ENCODE assay signal across 8 cellular contexts in genomic region chr2:174024524-174025270, GRCh38. TPM values are rescaled to one million over a fixed set of nuclear protein-coding genes. Genes with fewer than 3 reads are reported as not detected.
A peak's percentile ranks its signal among the peaks of the same experiment; 100 is the strongest.
DNase-seq lines count a peak whose midpoint lies in the region; ATAC-seq, FAIRE-seq and TF ChIP-seq lines count a peak whose summit lies in the region.

No MANE protein-coding gene starts in this region.

- TF ChIP-seq EP300 in K562 (IDR thresholded peaks at IDR 0.05; ENCODE audit: low read length), result no peak

- H3K9me3 ChIP-seq in K562 (replicated peaks; ENCODE audit: control insufficient read depth, insufficient read depth, low read depth, low read length), result no peaks in the 10 kb centered on the region

- BruUV-seq in K562 (replicated peaks; lab: Mats Ljungman, UMichigan), result no TSS peak

- WGBS in K562 (ENCODE audit: insufficient coverage, low coverage, missing lambda C conversion rate), result 22% methylated on average over 14 of the region's 14 CpGs

- peak overlapping the region; percentile 33 for H2AFZ ChIP-seq in K562 (ENCODE audit: low read depth, low read length)

- H4K20me1 ChIP-seq in K562 (replicated peaks; ENCODE audit: control insufficient read depth, insufficient read depth, low read length), result no peaks in the 10 kb centered on the region

- H3K36me3 ChIP-seq in K562 (ENCODE audit: control insufficient read depth, insufficient read depth, low read length), result no peaks in the 10 kb centered on the region

- CTCF ChIA-PET in K562 (lab: Yijun Ruan, JAX; ENCODE audit: low intra/inter-chr PET ratio), result no interaction called here

- in situ Hi-C loops in K562 (cut with MboI), result no loop called here

- intact Hi-C loops in K562 (cut with micrococcal nuclease), result no loop called here
- intact Hi-C loops in left colon (cut with DNase I, micrococcal nuclease), result no loop called here

- no peak overlapping the region for H3K9ac ChIP-seq in K562 (ENCODE audit: insufficient read depth in 1 of 2, low read depth in 2 of 2, low read length in 2 of 2)

- ATAC-seq in K562, result no peak
- ATAC-seq in left colon, result no peak
- no peak for ATAC-seq in GM21576 (IDR thresholded peaks at IDR 0.05; ENCODE audit: unreplicated experiment)

- TF ChIP-seq RAD21 in K562 (CRISPR knock-in tag; conservative IDR thresholded peaks at IDR 0.05 in 1 of 2, IDR thresholded peaks at IDR 0.05 in 1 of 2), result no peak

- peaks cover 0 to 16% of the 10 kb centered on the region in 2 experiments; a peak in 1 of 5 replicates for H3K4me1 ChIP-seq in K562 (replicated peaks in 1 of 2; ENCODE audit: control insufficient read depth in 2 of 2, insufficient read depth in 2 of 2, low read length in 2 of 2)

- H3K27me3 ChIP-seq in HL-60 (ENCODE audit: insufficient read depth, poor library complexity, severe bottlenecking), result no peaks in the 10 kb centered on the region
- peaks cover 0 to 8% of the 10 kb centered on the region in 2 experiments; a peak in 2 of 5 replicates for H3K27me3 ChIP-seq in K562 (ENCODE audit: control insufficient read depth in 2 of 2, insufficient read depth in 2 of 2, low read length in 2 of 2)

- no peak overlapping the region for H3K4me2 ChIP-seq in K562 (ENCODE audit: insufficient read depth, low read length)

- POLR2A ChIA-PET in K562 (lab: Yijun Ruan, JAX), result interaction anchor here (0.6 to 2.4 kb wide), 4 partner anchors 10 to 313 kb away, joined by 3 to 11 read pairs (median 4); no protein-coding TSS in a partner anchor

- H3K9me1 ChIP-seq in K562 (ENCODE audit: control insufficient read depth, insufficient read depth, low read length), result no peaks in the 10 kb centered on the region

- DNase-seq in HL-60 (ENCODE audit: low read depth in 1 of 2, low spot score in 1 of 2) (peak in 1 of 2 experiments; percentile 60), K562 (ENCODE audit: extremely low read depth in 1 of 4, low spot score in 3 of 4) (no peak), left colon (peak; percentile 59 to 67), stromal cell of bone marrow (ENCODE audit: low read depth) (peak; percentile 86), NCI-H1930 (lab: John Stamatoyannopoulos, UW) (no peak), superior temporal gyrus (ENCODE audit: extremely low spot score) (no peak)
- no peak for DNase-seq in stimulated activated CD4-positive, alpha-beta T cell treated with anti-CD3 and anti-CD28 coated beads, Interleukin-2, amount 100 ng/mL, for 48 hours

- H3K79me2 ChIP-seq in K562 (ENCODE audit: control insufficient read depth, insufficient read depth, low read length), result no peaks in the 10 kb centered on the region

- no peak for TF ChIP-seq CTCF in HL-60 (IDR thresholded peaks at IDR 0.05; ENCODE audit: insufficient read depth, low read length)
- TF ChIP-seq CTCF in K562 (IDR thresholded peaks at IDR 0.05 in 2 of 3, conservative IDR thresholded peaks at IDR 0.05 in 1 of 3; ENCODE audit: insufficient read depth in 2 of 3, low read depth in 1 of 3, low read length in 3 of 3), result no peak

- FAIRE-seq in K562 (lab: Jason Lieb, UNC), result peak; percentile 15

- H3K27ac ChIP-seq in HL-60 (replicated peaks), result peak overlapping the region; percentile 36
- no peak overlapping the region for H3K27ac ChIP-seq in K562 (ENCODE audit: extremely low read depth, low read depth, low read length)

- H3K4me3 ChIP-seq in HL-60 (replicated peaks; ENCODE audit: insufficient read depth, low read length), result no peak overlapping the region
- H3K4me3 ChIP-seq in K562, result no peak overlapping the region

- no peak for TF ChIP-seq POLR2A in K562 (conservative IDR thresholded peaks at IDR 0.05)

TF ChIP-seq in K562, 482 proteins besides CTCF, POLR2A, EP300 and RAD21 (continues in another document):
- TF ChIP-seq C11orf30 (IDR thresholded peaks at IDR 0.05; ENCODE audit: low read depth), result 0 out of 2 replicates have a peak, but pooled peaks have one; percentile 11
- TF ChIP-seq POLR3A (IDR thresholded peaks at IDR 0.05; ENCODE audit: borderline replicate concordance, extremely low read depth, insufficient read depth, insufficient read length), result no peak
- TF ChIP-seq SRSF3 (IDR thresholded peaks at IDR 0.05; ENCODE audit: insufficient read depth, low read length), result no peak
- TF ChIP-seq MYBL2 (IDR thresholded peaks at IDR 0.05; ENCODE audit: low read depth), result no peak
- TF ChIP-seq MYBL2 (CRISPR knock-in tag; IDR thresholded peaks at IDR 0.05; ENCODE audit: borderline replicate concordance), result no peak
- TF ChIP-seq CEBPB (tag; IDR thresholded peaks at IDR 0.05), result no peak
- peak; percentile 33; the same call in 1 of the 2 replicates for TF ChIP-seq NFIC (IDR thresholded peaks at IDR 0.05)
- TF ChIP-seq ZNF316 (IDR thresholded peaks at IDR 0.05), result peak; percentile 39
- TF ChIP-seq, protein P1, sequence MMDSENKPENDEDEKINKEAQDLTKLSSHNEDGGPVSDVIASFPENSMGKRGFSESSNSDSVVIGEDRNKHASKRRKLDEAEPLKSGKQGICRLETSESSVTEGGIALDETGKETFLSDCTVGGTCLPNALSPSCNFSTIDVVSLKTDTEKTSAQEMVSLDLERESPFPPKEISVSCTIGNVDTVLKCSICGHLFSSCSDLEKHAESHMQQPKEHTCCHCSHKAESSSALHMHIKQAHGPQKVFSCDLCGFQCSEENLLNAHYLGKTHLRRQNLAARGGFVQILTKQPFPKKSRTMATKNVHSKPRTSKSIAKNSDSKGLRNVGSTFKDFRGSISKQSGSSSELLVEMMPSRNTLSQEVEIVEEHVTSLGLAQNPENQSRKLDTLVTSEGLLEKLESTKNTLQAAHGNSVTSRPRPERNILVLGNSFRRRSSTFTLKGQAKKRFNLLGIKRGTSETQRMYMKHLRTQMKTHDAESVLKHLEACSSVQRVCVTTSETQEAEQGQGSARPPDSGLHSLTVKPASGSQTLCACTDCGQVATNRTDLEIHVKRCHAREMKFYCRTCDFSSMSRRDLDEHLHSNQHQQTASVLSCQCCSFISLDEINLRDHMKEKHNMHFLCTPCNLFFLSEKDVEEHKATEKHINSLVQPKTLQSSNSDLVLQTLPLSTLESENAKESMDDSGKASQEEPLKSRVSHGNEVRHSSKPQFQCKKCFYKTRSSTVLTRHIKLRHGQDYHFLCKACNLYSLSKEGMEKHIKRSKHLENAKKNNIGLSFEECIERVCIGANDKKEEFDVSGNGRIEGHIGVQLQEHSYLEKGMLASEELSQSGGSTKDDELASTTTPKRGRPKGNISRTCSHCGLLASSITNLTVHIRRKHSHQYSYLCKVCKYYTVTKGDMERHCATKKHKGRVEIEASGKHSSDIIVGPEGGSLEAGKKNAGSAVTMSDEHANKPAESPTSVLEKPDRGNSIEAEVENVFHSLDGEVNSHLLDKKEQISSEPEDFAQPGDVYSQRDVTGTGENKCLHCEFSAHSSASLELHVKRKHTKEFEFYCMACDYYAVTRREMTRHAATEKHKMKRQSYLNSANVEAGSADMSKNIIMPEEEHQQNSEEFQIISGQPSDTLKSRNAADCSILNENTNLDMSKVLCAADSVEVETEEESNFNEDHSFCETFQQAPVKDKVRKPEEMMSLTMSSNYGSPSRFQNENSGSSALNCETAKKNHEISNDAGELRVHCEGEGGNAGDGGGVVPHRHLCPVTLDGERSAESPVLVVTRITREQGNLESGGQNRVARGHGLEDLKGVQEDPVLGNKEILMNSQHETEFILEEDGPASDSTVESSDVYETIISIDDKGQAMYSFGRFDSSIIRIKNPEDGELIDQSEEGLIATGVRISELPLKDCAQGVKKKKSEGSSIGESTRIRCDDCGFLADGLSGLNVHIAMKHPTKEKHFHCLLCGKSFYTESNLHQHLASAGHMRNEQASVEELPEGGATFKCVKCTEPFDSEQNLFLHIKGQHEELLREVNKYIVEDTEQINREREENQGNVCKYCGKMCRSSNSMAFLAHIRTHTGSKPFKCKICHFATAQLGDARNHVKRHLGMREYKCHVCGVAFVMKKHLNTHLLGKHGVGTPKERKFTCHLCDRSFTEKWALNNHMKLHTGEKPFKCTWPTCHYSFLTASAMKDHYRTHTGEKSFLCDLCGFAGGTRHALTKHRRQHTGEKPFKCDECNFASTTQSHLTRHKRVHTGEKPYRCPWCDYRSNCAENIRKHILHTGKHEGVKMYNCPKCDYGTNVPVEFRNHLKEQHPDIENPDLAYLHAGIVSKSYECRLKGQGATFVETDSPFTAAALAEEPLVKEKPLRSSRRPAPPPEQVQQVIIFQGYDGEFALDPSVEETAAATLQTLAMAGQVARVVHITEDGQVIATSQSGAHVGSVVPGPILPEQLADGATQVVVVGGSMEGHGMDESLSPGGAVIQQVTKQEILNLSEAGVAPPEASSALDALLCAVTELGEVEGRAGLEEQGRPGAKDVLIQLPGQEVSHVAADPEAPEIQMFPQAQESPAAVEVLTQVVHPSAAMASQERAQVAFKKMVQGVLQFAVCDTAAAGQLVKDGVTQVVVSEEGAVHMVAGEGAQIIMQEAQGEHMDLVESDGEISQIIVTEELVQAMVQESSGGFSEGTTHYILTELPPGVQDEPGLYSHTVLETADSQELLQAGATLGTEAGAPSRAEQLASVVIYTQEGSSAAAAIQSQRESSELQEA (IDR thresholded peaks at IDR 0.05; ENCODE audit: low read depth), result peak; percentile 63; the same call in 1 of the 2 replicates

RNA-seq across cellular contexts. Expression of gene SP3, which starts 59.5 kb away (rescaled TPM):
- total RNA-seq in K562 (2011; cell fraction: chromatin; rRNA removed; ENCODE audit: low replicate concordance), result 73.5 and 177 TPM in 2 replicates
- 36.0 and 43.8 TPM in 2 replicates for total RNA-seq in K562 (2011; cell fraction: nucleolus; rRNA removed)
- 64.0 and 89.2 TPM in 2 replicates for total RNA-seq in K562 (2011; cell fraction: nucleoplasm; rRNA removed)
- total RNA-seq in K562 (2014; rRNA removed), result 75.2 and 83.9 TPM in 2 replicates
- 86.6 and 101 TPM in 2 replicates for total RNA-seq in K562 (2014; rRNA removed; fragmentation: Illumina TruSeq; extraction: Trizol)
- 102 and 106 TPM in 2 replicates for total RNA-seq in K562 (2015; rRNA removed; fragmentation: Illumina TruSeq; extraction: Trizol)
- total RNA-seq in K562 (2021), result 73.5 and 74.9 TPM in 2 replicates
- polyA plus RNA-seq in K562 (2011; rRNA removed), result 76.6 and 89.7 TPM in 2 replicates
- 30.9 and 42.5 TPM in 2 replicates for polyA plus RNA-seq in K562 (2011; cell fraction: cytosol; rRNA removed)
- 55.4 and 76.5 TPM in 2 replicates for polyA plus RNA-seq in K562 (2011; cell fraction: nucleus; rRNA removed)
- polyA plus RNA-seq in K562 (2012), result 26.4 and 29.5 TPM in 2 replicates
- polyA plus RNA-seq in K562 (2014; fragmentation: Illumina TruSeq; extraction: Trizol), result 61.2 and 64.1 TPM in 2 replicates
- polyA plus RNA-seq in K562 (2014; fragmentation: Nextera tagmentation; extraction: Ambion mirVana), result 10 to 100 TPM; 12.0 to 13.1 TPM
- 35.7 and 39.3 TPM in 2 replicates for polyA plus RNA-seq in K562 (2014; rRNA removed)
- polyA minus RNA-seq in K562 (2011; rRNA and poly(A)+ RNA removed), result 171 and 198 TPM in 2 replicates
- polyA minus RNA-seq in K562 (2011; cell fraction: cytosol; rRNA and poly(A)+ RNA removed), result 52.7 and 58.2 TPM in 2 replicates
- 76.1 and 128 TPM in 2 replicates for polyA minus RNA-seq in K562 (2011; cell fraction: nucleus; rRNA and poly(A)+ RNA removed)
- 10 to 100 TPM; 67.8 to 92.6 TPM for total RNA-seq in left colon

Comparison
In these comparisons a context has a peak if more than half of its experiments do, and no peak if none do; other contexts are left out.
1. DNase-seq: peak in left colon (2 of 2) and stromal cell of bone marrow (single experiment); none in K562 (0 of 4), NCI-H1930 (0 of 2), superior temporal gyrus (single experiment) and stimulated activated CD4-positive, alpha-beta T cell treated with anti-CD3 and anti-CD28 coated beads, Interleukin-2, amount 100 ng/mL, for 48 hours (0 of 2).